33 cellular contexts compared by ENCODE assay signal in the genomic region with DNA sequence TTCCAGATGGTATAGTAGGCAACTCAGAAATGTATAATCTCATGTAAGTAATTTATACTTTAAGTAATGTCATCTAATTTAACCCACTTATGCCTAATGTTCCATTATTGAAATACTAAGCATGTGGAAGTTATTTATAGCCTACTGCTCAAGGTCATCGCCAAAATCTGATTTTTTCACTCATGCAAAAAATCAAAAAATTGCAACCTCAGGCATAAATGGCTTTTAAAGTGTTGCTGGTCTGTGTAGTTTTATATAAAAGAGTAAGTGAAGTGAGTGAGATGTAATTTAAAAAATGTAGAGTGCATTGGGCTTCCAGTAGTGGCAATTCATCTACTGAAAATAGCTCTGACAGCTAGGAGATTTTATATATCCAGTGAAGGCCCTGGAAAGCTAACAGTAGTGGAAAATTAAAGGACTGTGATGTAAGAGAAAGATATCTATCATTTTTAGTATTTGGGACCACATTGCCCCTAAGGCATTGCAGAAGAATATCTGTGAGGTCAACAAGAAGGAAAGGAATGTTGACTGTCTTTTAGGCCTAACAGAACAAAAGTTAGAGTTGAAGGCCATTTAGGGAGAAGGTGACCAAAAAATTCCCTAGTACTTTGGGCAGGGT.
"Had no signal": no experiment of that assay in that cellular context is flagged by ENCODE, and none has a peak within 500 bp of the region (broad histone marks: within the 10 kb centered on the region; RNA-seq: fewer than 3 reads in every experiment).

No MANE protein-coding gene starts in this region.

- ATAC-seq: activated CD8-positive, alpha-beta T cell treated with anti-CD3 and anti-CD28 coated beads for 36 hours; activated naive CD4-positive, alpha-beta T cell treated with anti-CD3 and anti-CD28 coated beads, Interleukin-2, amount 50 U/mL, for 72 hours; activated T-cell treated with anti-CD3 and anti-CD28 coated beads, Interleukin-2, amount 50 U/mL, for 4 hours; activated T-cell treated with anti-CD3 and anti-CD28 coated beads, Interleukin-2, amount 50 U/mL, for 72 hours; activated T-helper 17 cell treated with anti-CD3 and anti-CD28 coated beads, Interleukin-2, amount 50 U/mL, for 72 hours; body of pancreas; T-helper 17 cell had no signal

- H3K27ac ChIP-seq: adrenal gland, body of pancreas, brain microvascular endothelial cell, breast epithelium, VCaP had no signal

- H3K4me1 ChIP-seq: adrenal gland, body of pancreas, breast epithelium had no signal

- H3K4me3 ChIP-seq: adrenal gland, body of pancreas, breast epithelium had no signal

- DNase-seq: activated B cell treated with CpG ODN at 0.5 μM for 24 hours; activated CD4-positive, alpha-beta memory T cell treated with anti-CD3 and anti-CD28 coated beads for 36 hours; activated CD4-positive, alpha-beta T cell treated with anti-CD3 and anti-CD28 coated beads for 4 hours; activated CD4-positive, alpha-beta T cell treated with anti-CD3 and anti-CD28 coated beads, Interleukin-2, amount 10 ng/mL, durations not matched to agents 24 days and 14 days; activated CD4-positive, alpha-beta T cell treated with anti-CD3 and anti-CD28 coated beads, Interleukin-2, amount 50 U/mL, for 1 hour; activated CD4-positive, alpha-beta T cell treated with anti-CD3 and anti-CD28 coated beads, Interleukin-2, amount 50 U/mL, for 4 hours; activated CD4-positive, CD25-positive, alpha-beta regulatory T cell treated with anti-CD3 and anti-CD28 coated beads, Interleukin-2, amount 50 U/mL, for 72 hours; activated CD8-positive, alpha-beta memory T cell treated with anti-CD3 and anti-CD28 coated beads, Interleukin-2, amount 50 U/mL, for 4 hours; activated CD8-positive, alpha-beta T cell treated with anti-CD3 and anti-CD28 coated beads for 36 hours; activated effector memory CD4-positive, alpha-beta T cell treated with anti-CD3 and anti-CD28 coated beads, Interleukin-2, amount 50 U/mL, for 16 hours; activated gamma-delta T cell treated with Interleukin-2 at 50 U/mL for 16 hours; activated naive CD4-positive, alpha-beta T cell; activated naive CD4-positive, alpha-beta T cell treated with anti-CD3 and anti-CD28 coated beads for 36 hours; activated naive CD4-positive, alpha-beta T cell treated with anti-CD3 and anti-CD28 coated beads, Interleukin-2, amount 50 U/mL, for 16 hours; activated naive CD8-positive, alpha-beta T cell treated with anti-CD3 and anti-CD28 coated beads for 36 hours; activated T-cell treated with anti-CD3 and anti-CD28 coated beads for 4 hours; activated T-cell treated with anti-CD3 and anti-CD28 coated beads, Interleukin-2, amount 50 U/mL, for 1 hour; activated T-cell treated with anti-CD3 and anti-CD28 coated beads, Interleukin-2, amount 50 U/mL, for 4 hours; activated T-cell treated with anti-CD3 and anti-CD28 coated beads, Interleukin-2, amount 50 U/mL, for 72 hours; adrenal gland; amniotic stem cell; aorta; body of pancreas; brain microvascular endothelial cell; central memory CD4-positive, alpha-beta T cell; T-helper 17 cell; T-helper 9 cell had no signal

- FAIRE-seq: astrocyte, TTC549 had no signal

- H3K36me3 ChIP-seq: adrenal gland, brain microvascular endothelial cell, breast epithelium had no signal

- H3K9me3 ChIP-seq: adrenal gland, body of pancreas, breast epithelium had no signal

- H3K27me3 ChIP-seq: adrenal gland, body of pancreas, brain microvascular endothelial cell, breast epithelium had no signal
